ENCODE assay signal across 8 cellular contexts in genomic region chr6:117477988-117478852, GRCh38. TPM values are rescaled to one million over a fixed set of nuclear protein-coding genes. Genes with fewer than 3 reads are reported as not detected.
DNase-seq lines count a peak whose midpoint lies in the region; ATAC-seq and TF ChIP-seq lines count a peak whose summit lies in the region.

No MANE protein-coding gene starts in this region.

- H3K27me3 Mint-ChIP-seq in mesothelial cell of epicardium (ENCODE audit: low read depth) = peaks cover 13% of the 10 kb centered on the region

- H2AFZ ChIP-seq in OCI-LY3 (ENCODE audit: low read depth, low read length) = 0 out of 2 replicates have a peak overlapping the region, but pooled peaks have one; percentile 81

- H3K27ac ChIP-seq in OCI-LY3 (ENCODE audit: low read length) (no peak overlapping the region), foreskin keratinocyte (no peak overlapping the region)

- H3K9me3 Mint-ChIP-seq in mesothelial cell of epicardium = no peaks in the 10 kb centered on the region

- TF ChIP-seq CTCF in OCI-LY3 (IDR thresholded peaks at IDR 0.05; ENCODE audit: low read depth, low read length) (peak; percentile 61), foreskin keratinocyte (conservative IDR thresholded peaks at IDR 0.05) (peak; percentile 52), mesothelial cell of epicardium (IDR thresholded peaks at IDR 0.05; ENCODE audit: unreplicated experiment) (no peak)

- H3K27me3 ChIP-seq in OCI-LY3 (ENCODE audit: low read depth, low read length) (no peaks in the 10 kb centered on the region), foreskin keratinocyte (no peaks in the 10 kb centered on the region)

- H3K4me3 Mint-ChIP-seq in mesothelial cell of epicardium = no peak overlapping the region

- H3K4me1 ChIP-seq in OCI-LY3 (ENCODE audit: low read length) (peaks cover 12% of the 10 kb centered on the region), foreskin keratinocyte (no peaks in the 10 kb centered on the region)

- DNase-seq in activated CD4-positive, alpha-beta T cell treated with anti-CD3 and anti-CD28 coated beads for 48 hours = peak; percentile 8
- no peak for DNase-seq in activated CD4-positive, alpha-beta T cell treated with anti-CD3 and anti-CD28 coated beads for 1 hour
- DNase-seq in foreskin keratinocyte = no peak
- no peak for DNase-seq in cerebellar nuclear complex (lab: John Stamatoyannopoulos, UW)
- DNase-seq in SHP77 (lab: John Stamatoyannopoulos, UW) = no peak
- DNase-seq in mesothelial cell of epicardium (ENCODE audit: low spot score in 2 of 2, unreplicated experiment in 2 of 2) = no peak

- H4K20me1 ChIP-seq in OCI-LY3 (ENCODE audit: insufficient read depth, low read length) = no peaks in the 10 kb centered on the region

- H3K4me3 ChIP-seq in OCI-LY3 (ENCODE audit: low read length) = peak overlapping the region; percentile 59

- H3K9ac ChIP-seq in OCI-LY3 (ENCODE audit: low read length) = no peak overlapping the region

- H3K4me2 ChIP-seq in OCI-LY3 (ENCODE audit: low read length) = peak overlapping the region; percentile 72

- no peaks in the 10 kb centered on the region for H3K36me3 ChIP-seq in OCI-LY3 (replicated peaks; ENCODE audit: low read depth, low read length)

- H3K36me3 Mint-ChIP-seq in mesothelial cell of epicardium = no peaks in the 10 kb centered on the region

- no peaks in the 10 kb centered on the region for H3K79me2 ChIP-seq in OCI-LY3 (ENCODE audit: low read length)

- no peaks in the 10 kb centered on the region for H3K9me3 ChIP-seq in OCI-LY3 (ENCODE audit: insufficient read depth, low read length)

- ATAC-seq in HG02610 (IDR thresholded peaks at IDR 0.05; ENCODE audit: unreplicated experiment) (peak; percentile 30), foreskin keratinocyte (no peak)

- no peak overlapping the region for H3K27ac Mint-ChIP-seq in mesothelial cell of epicardium

- peaks cover 18% of the 10 kb centered on the region for H3K4me1 Mint-ChIP-seq in mesothelial cell of epicardium

RNA-seq across cellular contexts. Expression of gene DCBLD1, which starts 4.3 kb away (rescaled TPM):
- total RNA-seq in foreskin keratinocyte (25.9 and 26.5 TPM in 2 replicates), mesothelial cell of epicardium (30.1 to 34.5 TPM (median 30.8 TPM) in 3 replicates)
- 10.1 and 12.0 TPM in 2 replicates for polyA plus RNA-seq in foreskin keratinocyte

RNA-seq across cellular contexts. Expression of gene ROS1, which starts 52.5 kb away (rescaled TPM):
- total RNA-seq in foreskin keratinocyte (0.10 TPM in 1 of 2 replicates, not detected in the other), mesothelial cell of epicardium (not detected in 3 replicates)
- polyA plus RNA-seq in foreskin keratinocyte = 0.03 TPM in 1 of 2 replicates, not detected in the other
